14 cellular contexts compared by ENCODE assay signal in genomic region chr15:64891546-64891945, GRCh38. TPM values are rescaled to one million over a fixed set of nuclear protein-coding genes. Genes with fewer than 3 reads are reported as not detected.
DNase-seq lines count a peak whose midpoint lies in the region; ATAC-seq and TF ChIP-seq lines count a peak whose summit lies in the region.
"Had no signal": no experiment of that assay in that cellular context is flagged by ENCODE, and none has a peak within 500 bp of the region (broad histone marks: within the 10 kb centered on the region; RNA-seq: fewer than 3 reads in every experiment).

No MANE protein-coding gene starts in this region.

- peak overlapping the region; percentile 100 for H3K27ac ChIP-seq in MM.1S (ENCODE audit: low read length)
- H3K27ac ChIP-seq: psoas muscle had no signal

- no peaks in the 10 kb centered on the region for H3K36me3 ChIP-seq in MM.1S (replicated peaks; ENCODE audit: insufficient read depth, low read length)

- no peaks in the 10 kb centered on the region for H3K79me2 ChIP-seq in MM.1S (ENCODE audit: low read length)

- peak overlapping the region; percentile 96 for H3K4me2 ChIP-seq in MM.1S (ENCODE audit: low read depth, low read length)

- no peaks in the 10 kb centered on the region for H3K9me3 Mint-ChIP-seq in T-helper 2 cell treated with Interferon-gamma antibody and Interleukin-4, amounts not matched to agents 5 μg/mL and 100 μg/mL, for 36 hours
- no peaks in the 10 kb centered on the region for H3K9me3 Mint-ChIP-seq in dendritic cell treated with granulocyte-macrophage colony-stimulating factor and Interleukin-4, amounts not matched to agents 40 ng/mL and 50 ng/mL, for 4 days
- H3K9me3 Mint-ChIP-seq in stimulated activated effector memory CD8-positive, alpha-beta T cell treated with anti-CD3 and anti-CD28 coated beads, Interleukin-12 subunit alpha, Interleukin-12 subunit beta, amount 100 ng/mL, for 72 hours, result no peaks in the 10 kb centered on the region

- no peak for TF ChIP-seq CTCF in MM.1S (IDR thresholded peaks at IDR 0.05; ENCODE audit: low read length)
- no peak for TF ChIP-seq CTCF in lower leg skin (IDR thresholded peaks at IDR 0.05)

- H3K4me1 Mint-ChIP-seq in T-helper 2 cell treated with Interferon-gamma antibody and Interleukin-4, amounts not matched to agents 5 μg/mL and 100 μg/mL, for 36 hours (ENCODE audit: low read depth), result peaks cover 56% of the 10 kb centered on the region
- H3K4me1 Mint-ChIP-seq in dendritic cell treated with granulocyte-macrophage colony-stimulating factor and Interleukin-4, amounts not matched to agents 40 ng/mL and 50 ng/mL, for 4 days (ENCODE audit: low read depth), result peaks cover 73% of the 10 kb centered on the region
- peaks cover 55% of the 10 kb centered on the region for H3K4me1 Mint-ChIP-seq in stimulated activated effector memory CD8-positive, alpha-beta T cell treated with anti-CD3 and anti-CD28 coated beads, Interleukin-12 subunit alpha, Interleukin-12 subunit beta, amount 100 ng/mL, for 72 hours

- peak overlapping the region; percentile 100; the same call in 1 of the 2 replicates for H3K9ac ChIP-seq in MM.1S (ENCODE audit: low read length)

- no peaks in the 10 kb centered on the region for H3K27me3 ChIP-seq in MM.1S (replicated peaks; ENCODE audit: insufficient read depth, low read length)

- no peak for TF ChIP-seq POLR2A in lower leg skin (IDR thresholded peaks at IDR 0.05)

- H2AFZ ChIP-seq in MM.1S (ENCODE audit: low read length), result 0 out of 2 replicates have a peak overlapping the region, but pooled peaks have one; percentile 44

- intact Hi-C loops in dendritic cell treated with granulocyte-macrophage colony-stimulating factor and Interleukin-4, amounts not matched to agents 40 ng/mL and 50 ng/mL, for 4 days (cut with micrococcal nuclease), result no loop called here
- intact Hi-C loops in lower leg skin (cut with DNase I; ENCODE audit: low total_unique reads), result no loop called here

- H4K20me1 ChIP-seq in MM.1S (ENCODE audit: insufficient read depth, low read length), result no peaks in the 10 kb centered on the region

- H3K4me3 ChIP-seq in MM.1S (ENCODE audit: low read length), result no peak overlapping the region
- no peak overlapping the region for H3K4me3 ChIP-seq in lower leg skin (ENCODE audit: low read depth, poor library complexity, severe bottlenecking)
- H3K4me3 ChIP-seq: K562, psoas muscle had no signal

- DNase-seq in T-helper 2 cell treated with Interferon-gamma antibody and Interleukin-4, amounts not matched to agents 5 μg/mL and 100 μg/mL, for 36 hours (ENCODE audit: low spot score), result no peak
- DNase-seq in T-helper 2 cell (no peak), MM.1S (no peak), DMS153 treated with DMSO at 0.1 percent for 48 hours (lab: John Stamatoyannopoulos, UW; ENCODE audit: unreplicated experiment) (no peak), lower leg skin (ENCODE audit: low spot score in 2 of 2) (no peak)
- peak in 1 of 2 donors; percentile 62 for DNase-seq in stimulated activated effector memory CD8-positive, alpha-beta T cell treated with anti-CD3 and anti-CD28 coated beads, Interleukin-12 subunit alpha, Interleukin-12 subunit beta, amount 100 ng/mL, for 72 hours (ENCODE audit: low spot score in 2 of 2)
- no peak for DNase-seq in effector CD4-positive, alpha-beta T cell
- DNase-seq: DMS 273 treated with DMSO at 0.1 percent for 48 hours; hippocampal formation; NCI-H1930; psoas muscle; stimulated activated CD4-positive, alpha-beta T cell treated with anti-CD3 and anti-CD28 coated beads, Interleukin-4, amount 100 ng/mL, for 1 hour had no signal

- ATAC-seq in stimulated activated effector memory CD8-positive, alpha-beta T cell treated with anti-CD3 and anti-CD28 coated beads, Interleukin-12 subunit alpha, Interleukin-12 subunit beta, amount 100 ng/mL, for 72 hours, result no peak
- ATAC-seq: K562, psoas muscle had no signal

- no peaks in the 10 kb centered on the region for H3K9me2 ChIP-seq in MM.1S (replicated peaks; ENCODE audit: insufficient read depth, low read length)

- peak overlapping the region; percentile 90 for H3K4me3 Mint-ChIP-seq in T-helper 2 cell treated with Interferon-gamma antibody and Interleukin-4, amounts not matched to agents 5 μg/mL and 100 μg/mL, for 36 hours
- peak overlapping the region; percentile 13 for H3K4me3 Mint-ChIP-seq in dendritic cell treated with granulocyte-macrophage colony-stimulating factor and Interleukin-4, amounts not matched to agents 40 ng/mL and 50 ng/mL, for 4 days
- peak overlapping the region; percentile 98 for H3K4me3 Mint-ChIP-seq in stimulated activated effector memory CD8-positive, alpha-beta T cell treated with anti-CD3 and anti-CD28 coated beads, Interleukin-12 subunit alpha, Interleukin-12 subunit beta, amount 100 ng/mL, for 72 hours

- H3K27ac Mint-ChIP-seq in T-helper 2 cell treated with Interferon-gamma antibody and Interleukin-4, amounts not matched to agents 5 μg/mL and 100 μg/mL, for 36 hours, result peak overlapping the region; percentile 99
- peak overlapping the region; percentile 100 for H3K27ac Mint-ChIP-seq in dendritic cell treated with granulocyte-macrophage colony-stimulating factor and Interleukin-4, amounts not matched to agents 40 ng/mL and 50 ng/mL, for 4 days
- H3K27ac Mint-ChIP-seq in stimulated activated effector memory CD8-positive, alpha-beta T cell treated with anti-CD3 and anti-CD28 coated beads, Interleukin-12 subunit alpha, Interleukin-12 subunit beta, amount 100 ng/mL, for 72 hours, result peak overlapping the region; percentile 99

- no peaks in the 10 kb centered on the region for H3K36me3 Mint-ChIP-seq in T-helper 2 cell treated with Interferon-gamma antibody and Interleukin-4, amounts not matched to agents 5 μg/mL and 100 μg/mL, for 36 hours (ENCODE audit: low read depth)
- peaks cover 5% of the 10 kb centered on the region for H3K36me3 Mint-ChIP-seq in dendritic cell treated with granulocyte-macrophage colony-stimulating factor and Interleukin-4, amounts not matched to agents 40 ng/mL and 50 ng/mL, for 4 days (ENCODE audit: low read depth)
- peaks cover 31% of the 10 kb centered on the region for H3K36me3 Mint-ChIP-seq in stimulated activated effector memory CD8-positive, alpha-beta T cell treated with anti-CD3 and anti-CD28 coated beads, Interleukin-12 subunit alpha, Interleukin-12 subunit beta, amount 100 ng/mL, for 72 hours

- H3F3A ChIP-seq in MM.1S (ENCODE audit: insufficient read depth, low read length), result peaks cover 44% of the 10 kb centered on the region

- H3K9me3 ChIP-seq in MM.1S (replicated peaks; ENCODE audit: insufficient read depth, low read length), result no peaks in the 10 kb centered on the region
- H3K9me3 ChIP-seq: psoas muscle had no signal

- no peaks in the 10 kb centered on the region for H3K27me3 Mint-ChIP-seq in T-helper 2 cell treated with Interferon-gamma antibody and Interleukin-4, amounts not matched to agents 5 μg/mL and 100 μg/mL, for 36 hours (ENCODE audit: low read depth)
- H3K27me3 Mint-ChIP-seq in dendritic cell treated with granulocyte-macrophage colony-stimulating factor and Interleukin-4, amounts not matched to agents 40 ng/mL and 50 ng/mL, for 4 days, result no peaks in the 10 kb centered on the region

- H3K4me1 ChIP-seq in MM.1S (ENCODE audit: low read length), result peaks cover 38% of the 10 kb centered on the region

RNA-seq across cellular contexts. Expression of gene ANKDD1A, which starts 20.2 kb away (rescaled TPM):
- total RNA-seq in lower leg skin, result 1 to 10 TPM; 1.3 to 2.8 (median 1.7) TPM

RNA-seq across cellular contexts. Expression of gene PLEKHO2, which starts 49.8 kb away (rescaled TPM):
- 10 to 100 TPM in 1 of 4 donors, 1 to 10 TPM in 3; 5.7 to 15.6 (median 7.3) TPM for total RNA-seq in lower leg skin

Comparison
In these comparisons a context has a peak if more than half of its experiments do, and no peak if none do; other contexts are left out.
1. H3K4me3 Mint-ChIP-seq: peak in every context shown above with its lines; median percentile 98 in stimulated activated effector memory CD8-positive, alpha-beta T cell treated with anti-CD3 and anti-CD28 coated beads, Interleukin-12 subunit alpha, Interleukin-12 subunit beta, amount 100 ng/mL, for 72 hours; 90 in T-helper 2 cell treated with Interferon-gamma antibody and Interleukin-4, amounts not matched to agents 5 μg/mL and 100 μg/mL, for 36 hours; 13 in dendritic cell treated with granulocyte-macrophage colony-stimulating factor and Interleukin-4, amounts not matched to agents 40 ng/mL and 50 ng/mL, for 4 days.